23 cellular contexts compared by ENCODE assay signal in genomic region chr6:154632121-154632520, GRCh38.
"Had no signal": no experiment of that assay in that cellular context is flagged by ENCODE, and none has a peak within 500 bp of the region (broad histone marks: within the 10 kb centered on the region; RNA-seq: fewer than 3 reads in every experiment).

No MANE protein-coding gene starts in this region.

- FAIRE-seq: colon, frontal cortex, pancreas had no signal

- H3K36me3 ChIP-seq: lower lobe of right lung, pancreas, prostate gland, suprapubic skin, tibial artery, upper lobe of right lung had no signal

- ATAC-seq: activated CD4-positive, alpha-beta T cell treated with anti-CD3 and anti-CD28 coated beads for 36 hours; activated CD8-positive, alpha-beta memory T cell treated with anti-CD3 and anti-CD28 coated beads, Interleukin-2, amount 10 ng/mL, durations not matched to agents 7 days and 5 days; activated CD8-positive, alpha-beta T cell treated with anti-CD3 and anti-CD28 coated beads, Interleukin-2, amount 10 ng/mL, durations not matched to agents 7 days and 5 days; activated naive CD8-positive, alpha-beta T cell treated with anti-CD3 and anti-CD28 coated beads, Interleukin-2, amount 50 U/mL, for 24 hours; body of pancreas; effector memory CD8-positive, alpha-beta T cell; left lobe of liver; lower lobe of right lung; pancreas; upper lobe of right lung had no signal

- DNase-seq: activated CD4-positive, alpha-beta T cell treated with anti-CD3 and anti-CD28 coated beads for 36 hours; activated CD4-positive, CD25-positive, alpha-beta regulatory T cell; activated CD8-positive, alpha-beta memory T cell treated with anti-CD3 and anti-CD28 coated beads, Interleukin-2, amount 10 ng/mL, durations not matched to agents 7 days and 5 days; activated CD8-positive, alpha-beta T cell treated with anti-CD3 and anti-CD28 coated beads, Interleukin-2, amount 10 ng/mL, durations not matched to agents 7 days and 5 days; activated naive CD8-positive, alpha-beta T cell treated with anti-CD3 and anti-CD28 coated beads, Interleukin-2, amount 50 U/mL, for 24 hours; activated T-cell treated with anti-CD3 and anti-CD28 coated beads, Interleukin-2, amount 50 U/mL, for 48 hours; amygdala; body of pancreas; effector memory CD8-positive, alpha-beta T cell; kidney glomerular epithelial cell; lower lobe of right lung; nucleus accumbens; pancreas; stimulated activated CD4-positive, alpha-beta T cell treated with anti-CD3 and anti-CD28 coated beads, Interleukin-15, amount 100 ng/mL, for 24 hours; stimulated activated CD4-positive, alpha-beta T cell treated with anti-CD3 and anti-CD28 coated beads, Interleukin-2, amount 100 ng/mL, for 24 hours; stimulated activated naive CD4-positive, alpha-beta T cell; tibial artery; upper lobe of right lung had no signal

- H3K4me3 ChIP-seq: body of pancreas, lower lobe of right lung, pancreas, prostate gland, suprapubic skin, tibial artery, upper lobe of right lung had no signal

- H3K27me3 ChIP-seq: body of pancreas, pancreas, suprapubic skin, tibial artery, upper lobe of right lung had no signal

- H3K4me1 ChIP-seq: body of pancreas, lower lobe of right lung, pancreas, prostate gland, suprapubic skin, tibial artery, upper lobe of right lung had no signal

- H3K9me3 ChIP-seq: body of pancreas, pancreas, prostate gland, suprapubic skin, upper lobe of right lung had no signal

- H3K27ac ChIP-seq: body of pancreas, lower lobe of right lung, pancreas, prostate gland, suprapubic skin, tibial artery, upper lobe of right lung had no signal
